In genomic region chr10:94003496-94003895, GRCh38 we compare ENCODE assay signal across 31 cellular contexts. TPM values are rescaled to one million over a fixed set of nuclear protein-coding genes. Genes with fewer than 3 reads are reported as not detected.
"Had no signal": no experiment of that assay in that cellular context is flagged by ENCODE, and none has a peak within 500 bp of the region (broad histone marks: within the 10 kb centered on the region; RNA-seq: fewer than 3 reads in every experiment).

No MANE protein-coding gene starts in this region.

- H3K9me3 ChIP-seq: ovary, right lobe of liver, sigmoid colon, spleen, suprapubic skin, testis, tibial nerve, upper lobe of left lung, vagina had no signal

- H3K4me1 Mint-ChIP-seq: naive B cell; stimulated activated memory B cell treated with anti-CD40 and anti-IgM and Interleukin-4, amounts not matched to agents 10 μg/mL and 1 μg/mL and 100 μg/mL, for 72 hours; stimulated activated naive CD8-positive, alpha-beta T cell treated with anti-CD3 and anti-CD28 coated beads, Interleukin-15, amount 100 ng/mL, for 72 hours had no signal

- H3K4me3 Mint-ChIP-seq: naive B cell; naive thymus-derived CD8-positive, alpha-beta T cell; natural killer cell treated with Interleukin-12 subunit alpha and Interleukin-12 subunit beta and Interleukin-15 and Interleukin-18, amount 100 ng/mL, for 72 hours; neural progenitor cell; stimulated activated memory B cell treated with anti-CD40 and anti-IgM and Interleukin-4, amounts not matched to agents 10 μg/mL and 1 μg/mL and 100 μg/mL, for 72 hours; stimulated activated naive CD8-positive, alpha-beta T cell treated with anti-CD3 and anti-CD28 coated beads, Interleukin-15, amount 100 ng/mL, for 72 hours had no signal

- H3K27me3 Mint-ChIP-seq: progenitor cell of endocrine pancreas had no signal

- H3K36me3 ChIP-seq: neural progenitor cell, ovary, right lobe of liver, sigmoid colon, spleen, suprapubic skin, tibial nerve, upper lobe of left lung, vagina had no signal

- H3K79me2 ChIP-seq: parathyroid adenoma had no signal

- H3K4me1 ChIP-seq: parathyroid adenoma, right lobe of liver, spleen had no signal

- H2AFZ ChIP-seq: neural progenitor cell, parathyroid adenoma had no signal

- H3K36me3 Mint-ChIP-seq: naive B cell; naive thymus-derived CD8-positive, alpha-beta T cell; natural killer cell treated with Interleukin-12 subunit alpha and Interleukin-12 subunit beta and Interleukin-15 and Interleukin-18, amount 100 ng/mL, for 72 hours; neural progenitor cell; stimulated activated memory B cell treated with anti-CD40 and anti-IgM and Interleukin-4, amounts not matched to agents 10 μg/mL and 1 μg/mL and 100 μg/mL, for 72 hours had no signal

- ATAC-seq: naive thymus-derived CD8-positive, alpha-beta T cell; natural killer cell treated with Interleukin-12 subunit alpha and Interleukin-12 subunit beta and Interleukin-15 and Interleukin-18, amount 100 ng/mL, for 72 hours; right cardiac atrium; right lobe of liver; stimulated activated memory B cell treated with anti-CD40 and anti-IgM and Interleukin-4, amounts not matched to agents 10 μg/mL and 1 μg/mL and 100 μg/mL, for 72 hours; stimulated activated naive CD8-positive, alpha-beta T cell treated with anti-CD3 and anti-CD28 coated beads, Interleukin-15, amount 100 ng/mL, for 72 hours; stimulated activated naive CD8-positive, alpha-beta T cell treated with anti-CD3 and anti-CD28 coated beads, Interleukin-15, Interleukin-2, amounts not matched to agents 100 U/mL and 50 U/mL, for 24 hours had no signal

- H3K27ac Mint-ChIP-seq: naive B cell; naive thymus-derived CD8-positive, alpha-beta T cell; natural killer cell treated with Interleukin-12 subunit alpha and Interleukin-12 subunit beta and Interleukin-15 and Interleukin-18, amount 100 ng/mL, for 72 hours; neural progenitor cell; progenitor cell of endocrine pancreas; stimulated activated memory B cell treated with anti-CD40 and anti-IgM and Interleukin-4, amounts not matched to agents 10 μg/mL and 1 μg/mL and 100 μg/mL, for 72 hours had no signal

- H3K27me3 ChIP-seq: ovary, right lobe of liver, sigmoid colon, suprapubic skin, testis, tibial nerve, upper lobe of left lung, vagina had no signal

- DNase-seq: naive B cell; naive thymus-derived CD8-positive, alpha-beta T cell; occipital lobe; ovary; posterior cingulate gyrus; right cardiac atrium; right lobe of liver; sigmoid colon; spleen; stimulated activated CD4-positive, alpha-beta T cell treated with anti-CD3 and anti-CD28 coated beads, Interleukin-12 subunit alpha, Interleukin-12 subunit beta, amount 100 ng/mL, for 4 hours; stimulated activated CD4-positive, alpha-beta T cell treated with anti-CD3 and anti-CD28 coated beads, Interleukin-1b, Interleukin-23, amount 100 ng/mL, for 48 hours; stimulated activated CD4-positive, alpha-beta T cell treated with anti-CD3 and anti-CD28 coated beads, Interleukin-4, amount 100 ng/mL, for 1 hour; stimulated activated CD4-positive, alpha-beta T cell treated with anti-CD3 and anti-CD28 coated beads, Interleukin-4, amount 100 ng/mL, for 4 hours; stimulated activated CD8-positive, alpha-beta memory T cell treated with anti-CD3 and anti-CD28 coated beads, Interleukin-4, amount 100 ng/mL, for 48 hours; stimulated activated naive CD4-positive, alpha-beta T cell; stimulated activated naive CD8-positive, alpha-beta T cell treated with anti-CD3 and anti-CD28 coated beads, Interleukin-15, amount 100 ng/mL, for 72 hours; stimulated activated naive CD8-positive, alpha-beta T cell treated with anti-CD3 and anti-CD28 coated beads, Interleukin-15, Interleukin-2, amounts not matched to agents 100 U/mL and 50 U/mL, for 24 hours; substantia nigra; testis; trophoblast cell; upper lobe of left lung had no signal

- H3K4me3 ChIP-seq: neural progenitor cell, ovary, right lobe of liver, sigmoid colon, skin epidermis, smooth muscle cell, spleen, suprapubic skin, testis, tibial nerve, upper lobe of left lung, vagina had no signal

- H3K9me3 Mint-ChIP-seq: naive B cell; naive thymus-derived CD8-positive, alpha-beta T cell; neural progenitor cell; stimulated activated memory B cell treated with anti-CD40 and anti-IgM and Interleukin-4, amounts not matched to agents 10 μg/mL and 1 μg/mL and 100 μg/mL, for 72 hours; stimulated activated naive CD8-positive, alpha-beta T cell treated with anti-CD3 and anti-CD28 coated beads, Interleukin-15, amount 100 ng/mL, for 72 hours had no signal

- H3K9ac ChIP-seq: neural progenitor cell, parathyroid adenoma had no signal

- H3K4me2 ChIP-seq: neural progenitor cell, smooth muscle cell had no signal

- H3K27ac ChIP-seq: neural progenitor cell, ovary, parathyroid adenoma, right lobe of liver, sigmoid colon, skin epidermis, spleen, suprapubic skin, testis, tibial nerve, upper lobe of left lung, vagina had no signal

RNA-seq across cellular contexts. Expression of gene PLCE1, which starts 9.8 kb away (rescaled TPM):
- total RNA-seq: naive thymus-derived CD8-positive, alpha-beta T cell had no signal
